11 cellular contexts compared by ENCODE assay signal in genomic region chr9:121321039-121321503, GRCh38. TPM values are rescaled to one million over a fixed set of nuclear protein-coding genes. Genes with fewer than 3 reads are reported as not detected.
A peak's percentile ranks its signal among the peaks of the same experiment; 100 is the strongest.
DNase-seq lines count a peak whose midpoint lies in the region; FAIRE-seq and TF ChIP-seq lines count a peak whose summit lies in the region.
"Had no signal": no experiment of that assay in that cellular context is flagged by ENCODE, and none has a peak within 500 bp of the region (broad histone marks: within the 10 kb centered on the region; RNA-seq: fewer than 3 reads in every experiment).

No MANE protein-coding gene starts in this region.

- no peaks in the 10 kb centered on the region for H3K9me3 Mint-ChIP-seq in astrocyte (ENCODE audit: unreplicated experiment)

- H3K27me3 ChIP-seq in astrocyte (ENCODE audit: insufficient read depth, low read length) (no peaks in the 10 kb centered on the region), muscle layer of colon (ENCODE audit: control insufficient read depth in 1 of 2, insufficient read depth in 2 of 2, low read length in 2 of 2) (no peaks in the 10 kb centered on the region)

- H3K36me3 ChIP-seq in astrocyte (ENCODE audit: insufficient read depth, low read length) (peaks cover 43% of the 10 kb centered on the region), muscle layer of colon (ENCODE audit: insufficient read depth, low read length) (peaks cover 87% of the 10 kb centered on the region)

- no peak overlapping the region for H3K27ac Mint-ChIP-seq in astrocyte (ENCODE audit: unreplicated experiment)

- no peak overlapping the region for H3K9ac ChIP-seq in astrocyte (ENCODE audit: low read length)
- H3K9ac ChIP-seq in muscle layer of colon (ENCODE audit: low read length), result no peak overlapping the region

- peaks cover 30% of the 10 kb centered on the region for H3K36me3 Mint-ChIP-seq in astrocyte (ENCODE audit: low read depth, unreplicated experiment)

- H3K79me2 ChIP-seq in astrocyte (ENCODE audit: insufficient read depth, low read length), result no peaks in the 10 kb centered on the region

- peaks cover 11% of the 10 kb centered on the region for H3K4me1 Mint-ChIP-seq in astrocyte (ENCODE audit: low read depth, unreplicated experiment)

- H3K4me1 ChIP-seq in astrocyte (ENCODE audit: insufficient read depth, low read length) (peaks cover 22% of the 10 kb centered on the region), muscle layer of colon (ENCODE audit: insufficient read depth, low read length) (peaks cover 75% of the 10 kb centered on the region)

- no peak overlapping the region for H2AFZ ChIP-seq in astrocyte (ENCODE audit: low read depth, low read length)

- FAIRE-seq in astrocyte (lab: Jason Lieb, UNC), result no peak

- H3K4me3 Mint-ChIP-seq in astrocyte (ENCODE audit: unreplicated experiment), result no peak overlapping the region
- H3K4me3 Mint-ChIP-seq: CD14-positive monocyte had no signal

- no peaks in the 10 kb centered on the region for H4K20me1 ChIP-seq in astrocyte (ENCODE audit: insufficient read depth, low read length)

- H3K27ac ChIP-seq in astrocyte (ENCODE audit: low read depth, low read length) (peak overlapping the region; percentile 28), muscle layer of colon (ENCODE audit: low read depth, low read length) (peak overlapping the region; percentile 75)

- DNase-seq in A172 (ENCODE audit: low spot score) (peak; percentile 76), KG1 (lab: John Stamatoyannopoulos, UW) (peak; percentile 26), astrocyte (ENCODE audit: low read depth) (peak; percentile 73), NOMO-1 treated with DMSO at 0.1 percent for 48 hours (lab: John Stamatoyannopoulos, UW; ENCODE audit: unreplicated experiment) (no peak), HT-29 (ENCODE audit: low spot score) (no peak), DMS 273 (lab: John Stamatoyannopoulos, UW; ENCODE audit: unreplicated experiment) (no peak)
- no peak for DNase-seq in activated effector memory CD4-positive, alpha-beta T cell treated with anti-CD3 and anti-CD28 coated beads, Interleukin-2, amount 50 U/mL, for 16 hours
- DNase-seq: mucosa of descending colon, SHP77 had no signal

- no peak for TF ChIP-seq CTCF in astrocyte (IDR thresholded peaks at IDR 0.05; ENCODE audit: insufficient read depth, low read depth, low read length)

- H3K4me2 ChIP-seq in astrocyte (ENCODE audit: low read length), result no peak overlapping the region

- H3K9me3 ChIP-seq in astrocyte (ENCODE audit: insufficient read depth, low read depth, low read length) (no peaks in the 10 kb centered on the region), muscle layer of colon (ENCODE audit: low read length) (no peaks in the 10 kb centered on the region)
- H3K9me3 ChIP-seq: mucosa of descending colon had no signal

- no peaks in the 10 kb centered on the region for H3K27me3 Mint-ChIP-seq in astrocyte (ENCODE audit: low read depth, unreplicated experiment)

- H3K4me3 ChIP-seq in astrocyte (ENCODE audit: insufficient read depth, low read depth, low read length), result no peak overlapping the region
- no peak overlapping the region for H3K4me3 ChIP-seq in muscle layer of colon (ENCODE audit: low read depth in 1 of 2, low read length in 2 of 2)
- H3K4me3 ChIP-seq: mucosa of descending colon had no signal

RNA-seq across cellular contexts. Expression of gene STOM, which starts 49.0 kb away (rescaled TPM):
- total RNA-seq in A172 (2014; rRNA removed; shearing (Covaris generic)), result 110 and 157 TPM in 2 replicates
- total RNA-seq in astrocyte, result 8.7 and 10.3 TPM in 2 replicates
- not detected in 2 replicates for total RNA-seq in HT-29 (2014; rRNA removed; shearing (Covaris generic))

RNA-seq across cellular contexts. Expression of gene GSN, which starts 53.1 kb away (rescaled TPM):
- total RNA-seq in A172 (2014; rRNA removed; shearing (Covaris generic)), result 162 and 164 TPM in 2 replicates
- total RNA-seq in astrocyte, result 260 and 357 TPM in 2 replicates
- 270 and 283 TPM in 2 replicates for total RNA-seq in HT-29 (2014; rRNA removed; shearing (Covaris generic))

Comparison
In these comparisons a context has a peak if more than half of its experiments do, and no peak if none do; other contexts are left out.
1. DNase-seq: peak in A172 (single experiment), KG1 (single experiment) and astrocyte (single experiment); none in activated effector memory CD4-positive, alpha-beta T cell treated with anti-CD3 and anti-CD28 coated beads, Interleukin-2, amount 50 U/mL, for 16 hours (single experiment), NOMO-1 treated with DMSO at 0.1 percent for 48 hours (single experiment), HT-29 (single experiment) and DMS 273 (single experiment).